In the genomic region with DNA sequence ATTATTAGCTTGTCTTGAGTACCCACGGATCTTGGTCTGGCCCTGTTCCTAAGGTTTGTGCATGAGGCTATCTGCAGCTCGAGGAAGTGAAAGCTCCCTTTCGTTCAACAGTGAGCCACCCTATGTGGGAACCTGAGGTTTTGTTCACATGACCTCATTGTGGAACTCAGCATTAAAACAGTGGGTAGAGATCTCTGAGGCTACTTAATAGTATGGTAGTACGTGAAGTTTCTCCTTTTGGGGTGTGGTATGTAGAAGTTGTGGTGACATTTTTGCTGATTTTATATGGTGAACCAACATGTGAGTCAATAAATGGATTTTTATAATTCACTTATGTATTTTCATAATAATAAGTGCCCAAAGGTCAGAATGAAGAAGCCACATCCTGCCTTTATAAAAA, we compare ENCODE assay signal across 10 cellular contexts.
DNase-seq lines count a peak whose midpoint lies in the region; ATAC-seq lines count a peak whose summit lies in the region.
"Had no signal": no experiment of that assay in that cellular context is flagged by ENCODE, and none has a peak within 500 bp of the region (broad histone marks: within the 10 kb centered on the region; RNA-seq: fewer than 3 reads in every experiment).

No MANE protein-coding gene starts in this region.

- intact Hi-C loops in sciatic nerve (cut with DNase I) = no loop called here

- DNase-seq in H4 (ENCODE audit: low spot score) (peak; percentile 78), HT1080 (ENCODE audit: low read depth) (peak; percentile 63), fibroblast of gingiva (ENCODE audit: low read depth) (peak; percentile 4), T1000 (lab: John Stamatoyannopoulos, UW) (no peak), activated gamma-delta T cell treated with Interleukin-2 at 50 U/mL for 16 hours (no peak), sciatic nerve (ENCODE audit: low spot score) (no peak)
- no peak for DNase-seq in activated CD4-positive, CD25-positive, alpha-beta regulatory T cell (lab: John Stamatoyannopoulos, UW)
- DNase-seq: psoas muscle, T-cell had no signal

- peak; percentile 90 for ATAC-seq in GM18508 (IDR thresholded peaks at IDR 0.05; ENCODE audit: insufficient read depth, unreplicated experiment)
- ATAC-seq in sciatic nerve = no peak
- ATAC-seq: psoas muscle, T-cell had no signal

Comparison
In these comparisons a context has a peak if more than half of its experiments do, and no peak if none do; other contexts are left out.
1. DNase-seq: peak in H4 (single experiment), HT1080 (single experiment) and fibroblast of gingiva (single experiment); none in T1000 (single experiment), activated CD4-positive, CD25-positive, alpha-beta regulatory T cell (0 of 4), activated gamma-delta T cell treated with Interleukin-2 at 50 U/mL for 16 hours (single experiment) and sciatic nerve (single experiment).